Comparison of ENCODE assay signal across 13 cellular contexts in the genomic region with DNA sequence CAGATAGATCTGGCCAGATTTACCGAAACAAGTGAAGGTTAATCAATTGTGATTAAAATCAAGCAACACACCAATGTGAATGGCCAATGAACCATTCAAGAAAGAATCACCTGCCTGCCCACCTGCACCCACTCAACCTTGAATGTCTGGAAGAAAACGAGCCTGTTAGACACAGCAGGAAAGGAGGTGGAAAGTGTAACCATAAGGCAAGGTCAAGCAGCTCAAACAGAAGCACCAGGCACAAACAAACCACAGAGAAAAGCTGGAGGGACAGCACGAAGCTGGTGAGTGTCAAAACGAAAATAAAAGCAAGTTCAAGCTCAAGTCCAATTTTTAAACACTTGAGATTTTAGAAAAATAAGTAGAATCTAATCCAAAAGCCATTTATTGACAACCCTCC.
DNase-seq lines count a peak whose midpoint lies in the region; ATAC-seq and TF ChIP-seq lines count a peak whose summit lies in the region.
"Had no signal": no experiment of that assay in that cellular context is flagged by ENCODE, and none has a peak within 500 bp of the region (broad histone marks: within the 10 kb centered on the region; RNA-seq: fewer than 3 reads in every experiment).

No MANE protein-coding gene starts in this region.

- no peak for DNase-seq in GM12864 (ENCODE audit: low read depth)
- peak; percentile 12 for DNase-seq in M059J (ENCODE audit: low read depth)
- DNase-seq in midbrain (lab: John Stamatoyannopoulos, UW): no peak
- no peak for DNase-seq in SW 1271 (lab: John Stamatoyannopoulos, UW)
- no peak for DNase-seq in NOMO-1 treated with DMSO at 0.1 percent for 48 hours (lab: John Stamatoyannopoulos, UW; ENCODE audit: unreplicated experiment)
- DNase-seq in medulla oblongata (ENCODE audit: extremely low spot score): no peak
- DNase-seq: activated T-cell treated with anti-CD3 and anti-CD28 coated beads for 4 hours, caudate nucleus, foreskin melanocyte, GM23248, NCI-H1694 had no signal

- ATAC-seq in GM19397 (IDR thresholded peaks at IDR 0.05; ENCODE audit: unreplicated experiment) (peak; percentile 69), HG02938 (IDR thresholded peaks at IDR 0.05; ENCODE audit: unreplicated experiment) (peak; percentile 90)

- H3K4me3 ChIP-seq in GM12864 (ENCODE audit: low read depth, low read length): peak overlapping the region; percentile 15; the same call in 1 of the 2 replicates
- H3K4me3 ChIP-seq: GM23248 had no signal

- TF ChIP-seq CTCF in GM12864 (IDR thresholded peaks at IDR 0.05; ENCODE audit: low read depth, low read length, missing control alignments): no peak
